32 cellular contexts compared by ENCODE assay signal in the genomic region with DNA sequence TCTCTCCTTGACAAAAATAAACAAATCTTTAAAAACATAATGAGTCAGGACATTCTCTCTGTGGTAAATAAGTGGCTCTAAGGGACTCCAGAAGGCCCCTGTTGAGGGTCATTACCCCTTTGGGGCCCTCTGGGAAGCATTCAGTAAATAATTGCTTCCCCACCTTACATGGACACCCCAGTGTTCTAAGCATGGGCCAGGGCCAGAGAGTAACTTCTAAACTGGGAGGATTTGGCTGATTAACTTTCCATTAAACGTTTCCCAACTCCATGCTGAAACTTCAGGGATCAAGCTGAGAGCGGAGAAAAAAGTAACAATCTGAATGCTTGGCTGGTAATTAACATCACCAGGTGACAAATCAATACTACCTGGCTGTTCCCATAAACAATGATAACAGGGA.
"Had no signal": no experiment of that assay in that cellular context is flagged by ENCODE, and none has a peak within 500 bp of the region (broad histone marks: within the 10 kb centered on the region; RNA-seq: fewer than 3 reads in every experiment).

No MANE protein-coding gene starts in this region.

- H3K9me3 ChIP-seq: Peyer's patch, SJSA1, SK-N-SH had no signal

- H3K4me2 ChIP-seq: SK-N-SH had no signal

- ATAC-seq: activated CD8-positive, alpha-beta memory T cell treated with anti-CD3 and anti-CD28 coated beads, Interleukin-2, amount 10 ng/mL, durations not matched to agents 7 days and 5 days; activated naive CD8-positive, alpha-beta T cell treated with anti-CD3 and anti-CD28 coated beads, Interleukin-2, amount 50 U/mL, for 24 hours; K562; PC-3 had no signal

- H3K36me3 Mint-ChIP-seq: activated CD8-positive, alpha-beta memory T cell treated with anti-CD3 and anti-CD28 coated beads, Interleukin-2, amount 10 ng/mL, durations not matched to agents 7 days and 5 days; activated naive CD4-positive, alpha-beta T cell treated with anti-CD3 and anti-CD28 coated beads, Interleukin-2, amount 10 ng/mL, durations not matched to agents 7 days and 5 days; activated naive CD8-positive, alpha-beta T cell; brain had no signal

- H3K4me1 Mint-ChIP-seq: activated B cell treated with CpG ODN at 0.5 μM for 24 hours; activated CD4-positive, alpha-beta memory T cell treated with anti-CD3 and anti-CD28 coated beads, Interleukin-2, amount 10 ng/mL, durations not matched to agents 7 days and 5 days; activated CD8-positive, alpha-beta memory T cell treated with anti-CD3 and anti-CD28 coated beads, Interleukin-2, amount 10 ng/mL, durations not matched to agents 7 days and 5 days; activated naive CD4-positive, alpha-beta T cell treated with anti-CD3 and anti-CD28 coated beads, Interleukin-2, amount 10 ng/mL, durations not matched to agents 7 days and 5 days; activated naive CD8-positive, alpha-beta T cell treated with anti-CD3 and anti-CD28 coated beads, Interleukin-2, amount 50 U/mL, for 24 hours had no signal

- FAIRE-seq: bronchial epithelial cell, K562, TTC549 had no signal

- H3K27ac ChIP-seq: Peyer's patch, SJSA1 had no signal

- H3K4me1 ChIP-seq: Peyer's patch, SJSA1 had no signal

- H3K27ac Mint-ChIP-seq: activated B cell treated with CpG ODN at 0.5 μM for 24 hours; activated CD4-positive, alpha-beta memory T cell treated with anti-CD3 and anti-CD28 coated beads, Interleukin-2, amount 10 ng/mL, durations not matched to agents 7 days and 5 days; activated CD8-positive, alpha-beta memory T cell treated with anti-CD3 and anti-CD28 coated beads, Interleukin-2, amount 10 ng/mL, durations not matched to agents 7 days and 5 days; activated naive CD4-positive, alpha-beta T cell treated with anti-CD3 and anti-CD28 coated beads, Interleukin-2, amount 10 ng/mL, durations not matched to agents 7 days and 5 days; activated naive CD8-positive, alpha-beta T cell; activated naive CD8-positive, alpha-beta T cell treated with anti-CD3 and anti-CD28 coated beads, Interleukin-2, amount 50 U/mL, for 24 hours; brain; T-helper 1 cell treated with Interleukin-12 subunit alpha and Interleukin-12 subunit beta and Interleukin-4 antibody, amounts not matched to agents 30 μg/mL and 1 μg/mL, for 36 hours; T-helper 2 cell treated with Interferon-gamma antibody and Interleukin-4, amounts not matched to agents 5 μg/mL and 100 μg/mL, for 36 hours had no signal

- H3K27me3 ChIP-seq: Peyer's patch, SJSA1 had no signal

- DNase-seq: activated B cell treated with CpG ODN at 0.5 μM for 24 hours; activated CD4-positive, alpha-beta memory T cell treated with anti-CD3 and anti-CD28 coated beads, Interleukin-2, amount 10 ng/mL, durations not matched to agents 7 days and 5 days; activated CD4-positive, alpha-beta T cell treated with anti-CD3 and anti-CD28 coated beads for 1 hour; activated CD4-positive, alpha-beta T cell treated with anti-CD3 and anti-CD28 coated beads for 48 hours; activated CD8-positive, alpha-beta memory T cell treated with anti-CD3 and anti-CD28 coated beads for 24 hours; activated CD8-positive, alpha-beta memory T cell treated with anti-CD3 and anti-CD28 coated beads, Interleukin-2, amount 10 ng/mL, durations not matched to agents 7 days and 5 days; activated CD8-positive, alpha-beta memory T cell treated with anti-CD3 and anti-CD28 coated beads, Interleukin-2, amount 50 U/mL, for 48 hours; activated effector memory CD4-positive, alpha-beta T cell treated with Interleukin-2 at 50 U/mL for 16 hours; activated naive CD4-positive, alpha-beta T cell treated with anti-CD3 and anti-CD28 coated beads, Interleukin-2, amount 10 ng/mL, durations not matched to agents 7 days and 5 days; activated naive CD8-positive, alpha-beta T cell treated with anti-CD3 and anti-CD28 coated beads, Interleukin-2, amount 50 U/mL, for 24 hours; activated T-cell treated with anti-CD3 and anti-CD28 coated beads, Interleukin-2, amount 50 U/mL, for 48 hours; anterior cingulate cortex; caudate nucleus; NCI-H1105; NCI-H1417 treated with DMSO at 0.1 percent for 48 hours; NCI-H187 treated with DMSO at 0.1 percent for 48 hours; NCI-H2081; NCI-H345; NCI-H524 treated with DMSO at 0.1 percent for 48 hours; PC-3; Peyer's patch; RPMI8226; SHP77 treated with DMSO at 0.1 percent for 48 hours; SK-N-SH had no signal

- H3K4me3 Mint-ChIP-seq: activated B cell treated with CpG ODN at 0.5 μM for 24 hours; activated CD4-positive, alpha-beta memory T cell treated with anti-CD3 and anti-CD28 coated beads, Interleukin-2, amount 10 ng/mL, durations not matched to agents 7 days and 5 days; activated CD8-positive, alpha-beta memory T cell treated with anti-CD3 and anti-CD28 coated beads, Interleukin-2, amount 10 ng/mL, durations not matched to agents 7 days and 5 days; activated naive CD4-positive, alpha-beta T cell treated with anti-CD3 and anti-CD28 coated beads, Interleukin-2, amount 10 ng/mL, durations not matched to agents 7 days and 5 days; activated naive CD8-positive, alpha-beta T cell; activated naive CD8-positive, alpha-beta T cell treated with anti-CD3 and anti-CD28 coated beads, Interleukin-2, amount 50 U/mL, for 24 hours; brain; T-helper 1 cell treated with Interleukin-12 subunit alpha and Interleukin-12 subunit beta and Interleukin-4 antibody, amounts not matched to agents 30 μg/mL and 1 μg/mL, for 36 hours; T-helper 2 cell treated with Interferon-gamma antibody and Interleukin-4, amounts not matched to agents 5 μg/mL and 100 μg/mL, for 36 hours had no signal

- H3K9ac ChIP-seq: SK-N-SH had no signal

- H3K36me3 ChIP-seq: Peyer's patch, SJSA1 had no signal

- H3K9me3 Mint-ChIP-seq: activated B cell treated with CpG ODN at 0.5 μM for 24 hours had no signal

- H3K27me3 Mint-ChIP-seq: activated B cell treated with CpG ODN at 0.5 μM for 24 hours; activated CD4-positive, alpha-beta memory T cell treated with anti-CD3 and anti-CD28 coated beads, Interleukin-2, amount 10 ng/mL, durations not matched to agents 7 days and 5 days; activated CD8-positive, alpha-beta memory T cell treated with anti-CD3 and anti-CD28 coated beads, Interleukin-2, amount 10 ng/mL, durations not matched to agents 7 days and 5 days; activated naive CD4-positive, alpha-beta T cell treated with anti-CD3 and anti-CD28 coated beads, Interleukin-2, amount 10 ng/mL, durations not matched to agents 7 days and 5 days; activated naive CD8-positive, alpha-beta T cell; activated naive CD8-positive, alpha-beta T cell treated with anti-CD3 and anti-CD28 coated beads, Interleukin-2, amount 50 U/mL, for 24 hours; brain had no signal

- H3K4me3 ChIP-seq: K562, Peyer's patch, SJSA1 had no signal
